In the genomic region with DNA sequence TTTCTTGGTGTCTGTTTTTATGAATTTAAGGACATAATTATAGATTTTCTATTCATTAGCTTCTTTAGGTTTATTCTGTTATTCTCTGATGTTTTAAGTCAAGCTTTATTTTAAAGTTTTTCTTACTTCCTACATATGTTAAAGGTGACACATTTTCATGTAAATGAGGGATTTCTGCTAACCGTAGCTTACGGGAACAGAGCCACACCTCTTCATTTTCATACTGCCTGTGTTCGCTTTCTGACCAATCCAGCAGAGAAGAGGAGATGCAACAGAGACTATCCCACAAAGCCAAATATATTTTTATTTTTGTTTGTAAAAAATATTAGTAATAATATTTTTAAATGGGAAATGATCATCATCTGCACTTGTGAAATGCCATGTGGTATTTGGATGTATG, we compare ENCODE assay signal across 14 cellular contexts.
DNase-seq lines count a peak whose midpoint lies in the region; ATAC-seq lines count a peak whose summit lies in the region.
"Had no signal": no experiment of that assay in that cellular context is flagged by ENCODE, and none has a peak within 500 bp of the region (broad histone marks: within the 10 kb centered on the region; RNA-seq: fewer than 3 reads in every experiment).

No MANE protein-coding gene starts in this region.

- POLR2A ChIA-PET in T-cell (lab: Charles Lee) = no interaction called here

- H3K27ac Mint-ChIP-seq in activated naive CD4-positive, alpha-beta T cell treated with anti-CD3 and anti-CD28 coated beads for 36 hours = no peak overlapping the region
- H3K27ac Mint-ChIP-seq in T-cell = no peak overlapping the region
- H3K27ac Mint-ChIP-seq: CD4-positive, alpha-beta memory T cell had no signal

- peaks cover 6% of the 10 kb centered on the region for H3K27me3 Mint-ChIP-seq in activated naive CD4-positive, alpha-beta T cell treated with anti-CD3 and anti-CD28 coated beads for 36 hours (ENCODE audit: low read depth)
- H3K27me3 Mint-ChIP-seq in T-cell = peaks cover 16 to 17% of the 10 kb centered on the region in 2 donors

- H3K4me1 Mint-ChIP-seq in activated naive CD4-positive, alpha-beta T cell treated with anti-CD3 and anti-CD28 coated beads for 36 hours (ENCODE audit: low read depth) = no peaks in the 10 kb centered on the region
- H3K4me1 Mint-ChIP-seq in T-cell = peaks cover 0 to 17% (median 8%) of the 10 kb centered on the region in 3 donors

- no peak overlapping the region for H3K4me3 Mint-ChIP-seq in activated naive CD4-positive, alpha-beta T cell treated with anti-CD3 and anti-CD28 coated beads for 36 hours
- peak overlapping the region in 2 of 3 donors; percentile 17 to 28 for H3K4me3 Mint-ChIP-seq in T-cell
- H3K4me3 Mint-ChIP-seq: CD4-positive, alpha-beta memory T cell had no signal

- H3K27me3 ChIP-seq in H7 (ENCODE audit: control insufficient read depth, insufficient read depth, low read length) = no peaks in the 10 kb centered on the region

- H3K36me3 Mint-ChIP-seq in activated naive CD4-positive, alpha-beta T cell treated with anti-CD3 and anti-CD28 coated beads for 36 hours (ENCODE audit: low read depth) = no peaks in the 10 kb centered on the region
- no peaks in the 10 kb centered on the region for H3K36me3 Mint-ChIP-seq in T-cell
- H3K36me3 Mint-ChIP-seq: CD4-positive, alpha-beta memory T cell had no signal

- H3K36me3 ChIP-seq in H7 (replicated peaks; ENCODE audit: control insufficient read depth, insufficient read depth, low read length) = no peaks in the 10 kb centered on the region

- no peak for ATAC-seq in T-cell (replicated peaks in 1 of 4)
- ATAC-seq in GM18909 (IDR thresholded peaks at IDR 0.05; ENCODE audit: poor library complexity, unreplicated experiment) = no peak

- no peaks in the 10 kb centered on the region for H3K9me3 Mint-ChIP-seq in activated naive CD4-positive, alpha-beta T cell treated with anti-CD3 and anti-CD28 coated beads for 36 hours
- no peaks in the 10 kb centered on the region for H3K9me3 Mint-ChIP-seq in T-cell
- H3K9me3 Mint-ChIP-seq: CD4-positive, alpha-beta memory T cell had no signal

- no peak overlapping the region for H3K4me3 ChIP-seq in H7 (ENCODE audit: insufficient read depth, low read depth, low read length)

- DNase-seq in activated naive CD4-positive, alpha-beta T cell treated with anti-CD3 and anti-CD28 coated beads for 36 hours = peak; percentile 20
- DNase-seq in activated naive CD4-positive, alpha-beta T cell treated with anti-CD3 and anti-CD28 coated beads, Interleukin-2, amount 50 U/mL, for 16 hours = no peak
- DNase-seq in H7 (peak; percentile 61), T-cell (no peak), NCI-H187 (lab: John Stamatoyannopoulos, UW) (no peak)
- DNase-seq: C1 segment of cervical spinal cord; Calu3; CD4-positive, alpha-beta memory T cell; COR-L47; DMS53; DMS79 treated with DMSO at 0.1 percent for 48 hours; GOT3; HCEC 1CT had no signal

- CTCF ChIA-PET in activated naive CD4-positive, alpha-beta T cell treated with anti-CD3 and anti-CD28 coated beads for 36 hours (lab: Charles Lee) = no interaction called here
- CTCF ChIA-PET in T-cell (lab: Charles Lee) = no interaction called here

- intact Hi-C loops in activated naive CD4-positive, alpha-beta T cell treated with anti-CD3 and anti-CD28 coated beads for 36 hours (cut with micrococcal nuclease) = no loop called here

Comparison
In these comparisons a context has a peak if more than half of its experiments do, and no peak if none do; other contexts are left out.
1. DNase-seq: peak in activated naive CD4-positive, alpha-beta T cell treated with anti-CD3 and anti-CD28 coated beads for 36 hours (single experiment) and H7 (single experiment); none in activated naive CD4-positive, alpha-beta T cell treated with anti-CD3 and anti-CD28 coated beads, Interleukin-2, amount 50 U/mL, for 16 hours (single experiment), T-cell (0 of 34) and NCI-H187 (0 of 2).